Comparison of ENCODE assay signal across 8 cellular contexts in the genomic region with DNA sequence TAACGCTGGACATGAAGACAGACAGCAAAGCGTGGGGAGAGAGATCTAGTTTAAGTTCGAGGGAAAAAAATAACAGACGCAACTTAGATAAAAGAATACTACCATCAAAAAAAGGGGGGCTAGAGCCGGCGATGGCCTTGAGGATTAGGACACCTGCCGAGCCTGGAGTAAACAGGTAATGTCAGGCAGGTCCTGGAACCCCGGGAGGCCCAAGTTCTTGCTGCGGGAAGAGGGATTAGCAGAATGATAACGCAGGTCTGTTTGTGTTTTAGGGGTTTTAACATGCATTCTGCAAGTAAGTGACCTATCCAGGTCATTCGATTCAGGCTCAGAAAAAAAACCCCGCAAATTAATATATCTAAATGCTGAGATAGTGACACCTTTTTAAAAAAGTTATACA. TPM values are rescaled to one million over a fixed set of nuclear protein-coding genes. Genes with fewer than 3 reads are reported as not detected.
DNase-seq lines count a peak whose midpoint lies in the region; ATAC-seq, FAIRE-seq and TF ChIP-seq lines count a peak whose summit lies in the region.

No MANE protein-coding gene starts in this region.

- POLR2A ChIA-PET in AG04450 (lab: Yijun Ruan, JAX) = no interaction called here

- DNase-seq in AG04450 (ENCODE audit: low read depth, low spot score) (no peak), GM12891 (ENCODE audit: insufficient read length, low spot score) (no peak), globus pallidus (ENCODE audit: low spot score) (peak; percentile 43), sigmoid colon (no peak), retina (no peak)

- peaks cover 0 to 30% (median 15%) of the 10 kb centered on the region in 4 donors for H3K4me1 ChIP-seq in sigmoid colon

- no peak for TF ChIP-seq POLR2A in GM12891 (IDR thresholded peaks at IDR 0.05; ENCODE audit: low read depth, low read length)
- TF ChIP-seq POLR2A in sigmoid colon (IDR thresholded peaks at IDR 0.05) = no peak

- TF ChIP-seq EP300 in sigmoid colon (IDR thresholded peaks at IDR 0.05) = no peak

- peak overlapping the region; percentile 63 for H3K4me3 ChIP-seq in AG04450 (ENCODE audit: low read depth, low read length)
- H3K4me3 ChIP-seq in WI38 (ENCODE audit: low read depth, low read length) = peak overlapping the region; percentile 66
- peak overlapping the region; percentile 88 to 99 (median 96) for H3K4me3 ChIP-seq in sigmoid colon

- H3K27me3 ChIP-seq in AG04450 (ENCODE audit: control insufficient read depth, insufficient read depth, low read length) (peaks cover 15% of the 10 kb centered on the region), sigmoid colon (no peaks in the 10 kb centered on the region)

- peak; percentile 31 for FAIRE-seq in GM12891 (lab: Jason Lieb, UNC)

- no peaks in the 10 kb centered on the region for H3K36me3 ChIP-seq in sigmoid colon

- TF ChIP-seq CTCF in AG04450 (IDR thresholded peaks at IDR 0.05; ENCODE audit: low read depth, low read length) (no peak), WI38 (IDR thresholded peaks at IDR 0.05; ENCODE audit: low read depth, low read length) (no peak), sigmoid colon (IDR thresholded peaks at IDR 0.05) (no peak)

- intact Hi-C loops in sigmoid colon (cut with DNase I) = loop anchor here (2.0 kb wide), 1 partner anchor 472 kb away; no protein-coding TSS in a partner anchor

- H3K9me3 ChIP-seq in AG04450 (ENCODE audit: control insufficient read depth, insufficient read depth, low read length) (peaks cover 2% of the 10 kb centered on the region; the same call in 1 of the 2 replicates), sigmoid colon (no peaks in the 10 kb centered on the region)

- H3K27ac ChIP-seq in AG04450 (ENCODE audit: low read depth, low read length) (no peak overlapping the region), sigmoid colon (peak overlapping the region; percentile 86 to 93 (median 90))

- ATAC-seq in GM19452 (IDR thresholded peaks at IDR 0.05; ENCODE audit: unreplicated experiment) (no peak), GM21723 (IDR thresholded peaks at IDR 0.05; ENCODE audit: unreplicated experiment) (no peak)

- WGBS in sigmoid colon, 2 donors = 1 to 4% methylated on average over 12 of the region's 12 CpGs

- CTCF ChIA-PET in AG04450 (lab: Charles Lee) = no interaction called here

TF ChIP-seq in GM12891, 5 proteins besides CTCF, POLR2A, EP300 and RAD21:
- TF ChIP-seq PAX5 (IDR thresholded peaks at IDR 0.05; ENCODE audit: insufficient read depth, low read length, severe bottlenecking) = no peak
- TF ChIP-seq POU2F2 (IDR thresholded peaks at IDR 0.05; ENCODE audit: low read depth, low read length) = no peak
- no peak for TF ChIP-seq TAF1 (IDR thresholded peaks at IDR 0.05; ENCODE audit: low read depth, low read length)
- no peak for TF ChIP-seq POLR2AphosphoS5 (IDR thresholded peaks at IDR 0.05; ENCODE audit: low read depth, low read length)
- TF ChIP-seq SPI1 (IDR thresholded peaks at IDR 0.05; ENCODE audit: low read depth, low read length) = no peak

RNA-seq across cellular contexts. Expression of a gene that starts 0.8 kb away (rescaled TPM):
- polyA plus RNA-seq in AG04450 (2011; rRNA removed) (0.22 and 0.26 TPM in 2 replicates), sigmoid colon (1 to 10 TPM in 2 of 3 donors, under 1 TPM in 1; 0.92 to 1.2 (median 1.0) TPM)
- polyA minus RNA-seq in AG04450 (2011; rRNA and poly(A)+ RNA removed) = 0.32 and 0.48 TPM in 2 replicates
- polyA plus RNA-seq in GM12891 (2012; ENCODE audit: low read depth, missing spikeins) = 2.5 TPM
- total RNA-seq in sigmoid colon = 10 to 100 TPM in 3 of 4 donors, 1 to 10 TPM in 1; 8.7 to 11.0 (median 10.4) TPM
